In genomic region chr2:58070765-58071164, GRCh38 we compare ENCODE assay signal across 1 cellular context.
TF ChIP-seq lines count a peak whose summit lies in the region.

No MANE protein-coding gene starts in this region.

TF ChIP-seq in HepG2, 621 proteins besides CTCF, POLR2A, EP300 and RAD21 (continued from another document):
- no peak for TF ChIP-seq ZBTB40 (IDR thresholded peaks at IDR 0.05)
- TF ChIP-seq ZBTB40 (CRISPR knock-in tag; IDR thresholded peaks at IDR 0.05): no peak
- TF ChIP-seq ZNF7 (CRISPR knock-in tag; IDR thresholded peaks at IDR 0.05): peak; percentile 92
- TF ChIP-seq FIP1L1 (IDR thresholded peaks at IDR 0.05; ENCODE audit: borderline replicate concordance, insufficient read depth, low read depth, low read length): no peak
- TF ChIP-seq BCL3 (CRISPR knock-in tag; IDR thresholded peaks at IDR 0.05): no peak
